24 cellular contexts compared by ENCODE assay signal in genomic region chr5:35677878-35678277, GRCh38.
DNase-seq lines count a peak whose midpoint lies in the region; ATAC-seq, FAIRE-seq and TF ChIP-seq lines count a peak whose summit lies in the region.
"Had no signal": no experiment of that assay in that cellular context is flagged by ENCODE, and none has a peak within 500 bp of the region (broad histone marks: within the 10 kb centered on the region; RNA-seq: fewer than 3 reads in every experiment).

No MANE protein-coding gene starts in this region.

- peaks cover 35% of the 10 kb centered on the region for H3K4me1 Mint-ChIP-seq in activated naive CD4-positive, alpha-beta T cell treated with anti-CD3 and anti-CD28 coated beads, Interleukin-2, amount 50 U/mL, for 24 hours
- peaks cover 37% of the 10 kb centered on the region for H3K4me1 Mint-ChIP-seq in activated naive CD4-positive, alpha-beta T cell treated with anti-CD3 and anti-CD28 coated beads for 36 hours (ENCODE audit: low read depth)
- peaks cover 18 to 61% (median 38%) of the 10 kb centered on the region in 4 donors for H3K4me1 Mint-ChIP-seq in naive thymus-derived CD8-positive, alpha-beta T cell
- H3K4me1 Mint-ChIP-seq: CD14-positive monocyte had no signal

- peaks cover 4% of the 10 kb centered on the region for H3K36me3 Mint-ChIP-seq in activated naive CD4-positive, alpha-beta T cell treated with anti-CD3 and anti-CD28 coated beads, Interleukin-2, amount 50 U/mL, for 24 hours
- H3K36me3 Mint-ChIP-seq in activated naive CD4-positive, alpha-beta T cell treated with anti-CD3 and anti-CD28 coated beads for 36 hours (ENCODE audit: low read depth), result no peaks in the 10 kb centered on the region
- peaks cover 0 to 4% (median 0%) of the 10 kb centered on the region in 3 donors for H3K36me3 Mint-ChIP-seq in naive thymus-derived CD8-positive, alpha-beta T cell

- H3K27me3 Mint-ChIP-seq in activated naive CD4-positive, alpha-beta T cell treated with anti-CD3 and anti-CD28 coated beads, Interleukin-2, amount 50 U/mL, for 24 hours, result no peaks in the 10 kb centered on the region
- H3K27me3 Mint-ChIP-seq in activated naive CD4-positive, alpha-beta T cell treated with anti-CD3 and anti-CD28 coated beads for 36 hours (ENCODE audit: low read depth), result no peaks in the 10 kb centered on the region
- no peaks in the 10 kb centered on the region for H3K27me3 Mint-ChIP-seq in naive thymus-derived CD8-positive, alpha-beta T cell
- H3K27me3 Mint-ChIP-seq: CD4-positive, alpha-beta memory T cell had no signal

- H3K9me3 Mint-ChIP-seq in activated naive CD4-positive, alpha-beta T cell treated with anti-CD3 and anti-CD28 coated beads, Interleukin-2, amount 50 U/mL, for 24 hours, result peaks cover 5% of the 10 kb centered on the region
- H3K9me3 Mint-ChIP-seq in activated naive CD4-positive, alpha-beta T cell treated with anti-CD3 and anti-CD28 coated beads for 36 hours, result no peaks in the 10 kb centered on the region
- no peaks in the 10 kb centered on the region for H3K9me3 Mint-ChIP-seq in naive thymus-derived CD8-positive, alpha-beta T cell
- H3K9me3 Mint-ChIP-seq: H9 had no signal

- FAIRE-seq in HTR-8/SVneo (lab: Jason Lieb, UNC), result peak; percentile 81
- FAIRE-seq: A204.1, G401.6, GM19239 had no signal

- no peak for ATAC-seq in naive thymus-derived CD8-positive, alpha-beta T cell
- ATAC-seq: HCT116 had no signal

- DNase-seq in activated naive CD4-positive, alpha-beta T cell treated with anti-CD3 and anti-CD28 coated beads for 36 hours, result no peak
- no peak for DNase-seq in HTR-8/SVneo (ENCODE audit: insufficient read length, low spot score)
- peak; percentile 11 for DNase-seq in SK-N-DZ (ENCODE audit: low spot score)
- no peak for DNase-seq in naive thymus-derived CD8-positive, alpha-beta T cell
- no peak for DNase-seq in ACHN
- no peak for DNase-seq in cardiac septum (ENCODE audit: low spot score)
- DNase-seq in dorsolateral prefrontal cortex, result no peak
- DNase-seq: AML-193; BE2C; Calu3; CD4-positive, alpha-beta memory T cell; COR-L47; DMS153; DND-41; GM23248; H9 had no signal

- no peak overlapping the region for H3K4me3 ChIP-seq in dorsolateral prefrontal cortex
- H3K4me3 ChIP-seq: BLaER1 treated with 17β-estradiol and CSF1 and Interleukin-3, amounts not matched to agents 10 nM and 100 nM; GM23248 had no signal

- no peak overlapping the region for H3K4me3 Mint-ChIP-seq in activated naive CD4-positive, alpha-beta T cell treated with anti-CD3 and anti-CD28 coated beads, Interleukin-2, amount 50 U/mL, for 24 hours
- H3K4me3 Mint-ChIP-seq in activated naive CD4-positive, alpha-beta T cell treated with anti-CD3 and anti-CD28 coated beads for 36 hours, result no peak overlapping the region
- H3K4me3 Mint-ChIP-seq in naive thymus-derived CD8-positive, alpha-beta T cell, result no peak overlapping the region
- H3K4me3 Mint-ChIP-seq: CD4-positive, alpha-beta memory T cell; H9 had no signal

- no peak for TF ChIP-seq CTCF in dorsolateral prefrontal cortex (IDR thresholded peaks at IDR 0.05 in 54 of 56, conservative IDR thresholded peaks at IDR 0.05 in 2 of 56; ENCODE audit: low read depth in 1 of 56, partially characterized antibody in 56 of 56)

- no peaks in the 10 kb centered on the region for H3K27me3 ChIP-seq in dorsolateral prefrontal cortex
- H3K27me3 ChIP-seq: BE2C; BLaER1 treated with 17β-estradiol and CSF1 and Interleukin-3, amounts not matched to agents 10 nM and 100 nM had no signal

- in situ Hi-C loops in ACHN (cut with HindIII; ENCODE audit: low pct_ligation_motif_present, low pct_unique_long_range_greater_than_20kb, low sequenced_read_pairs), result no loop called here

- POLR2A ChIA-PET in naive thymus-derived CD8-positive, alpha-beta T cell (lab: Charles Lee), result interaction anchor here (0.6 kb wide), 1 partner anchor 1011 kb away, joined by 3 read pairs; no protein-coding TSS in a partner anchor

- intact Hi-C loops in activated naive CD4-positive, alpha-beta T cell treated with anti-CD3 and anti-CD28 coated beads for 36 hours (cut with micrococcal nuclease), result no loop called here
- intact Hi-C loops in cardiac septum (cut with DNase I), result no loop called here
- intact Hi-C loops in dorsolateral prefrontal cortex (cut with DNase I), result no loop called here

- H3K27ac ChIP-seq in dorsolateral prefrontal cortex, result no peak overlapping the region
- H3K27ac ChIP-seq: 22Rv1, GM23248 had no signal

- CTCF ChIA-PET in activated naive CD4-positive, alpha-beta T cell treated with anti-CD3 and anti-CD28 coated beads for 36 hours (lab: Charles Lee), result interaction anchor here (0.5 to 2.1 kb wide), 2 partner anchors 133 to 248 kb away, joined by 3 to 8 read pairs; no protein-coding TSS in a partner anchor

- peak overlapping the region; percentile 12 for H3K27ac Mint-ChIP-seq in activated naive CD4-positive, alpha-beta T cell treated with anti-CD3 and anti-CD28 coated beads, Interleukin-2, amount 50 U/mL, for 24 hours
- H3K27ac Mint-ChIP-seq in activated naive CD4-positive, alpha-beta T cell treated with anti-CD3 and anti-CD28 coated beads for 36 hours, result no peak overlapping the region
- H3K27ac Mint-ChIP-seq in naive thymus-derived CD8-positive, alpha-beta T cell, result peak overlapping the region in 9 of 10 donors; percentile 25 to 89 (median 63)
- H3K27ac Mint-ChIP-seq: H9 had no signal
